9 cellular contexts compared by ENCODE assay signal in the genomic region with DNA sequence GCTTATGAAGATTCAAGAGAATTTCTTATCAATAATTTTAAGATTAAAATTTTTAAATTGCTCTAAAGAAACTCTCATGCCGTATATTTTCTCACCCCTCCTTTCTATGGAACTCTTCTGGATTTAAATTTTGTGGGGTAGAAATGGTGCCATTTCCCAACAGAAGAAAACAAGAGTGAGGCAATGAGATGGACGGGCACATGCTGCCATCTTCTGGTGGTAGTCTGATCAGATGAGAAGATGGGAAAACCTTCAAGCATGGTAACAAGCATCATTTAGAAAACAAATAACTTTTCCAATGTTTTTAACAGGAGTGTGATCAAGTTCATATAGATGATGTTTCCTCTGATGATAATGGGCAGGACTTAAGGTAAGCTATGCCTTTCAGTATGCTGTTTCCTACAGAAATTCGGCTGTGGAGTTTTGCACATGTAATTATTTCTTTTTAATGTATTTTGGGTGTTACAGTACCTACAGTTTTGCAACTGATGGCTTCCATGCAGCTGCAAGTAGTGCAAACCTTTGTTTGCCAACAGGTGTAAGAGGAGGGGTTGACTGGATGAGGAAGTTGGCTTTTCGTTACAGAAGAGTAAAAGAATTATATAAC.
DNase-seq lines count a peak whose midpoint lies in the region; ATAC-seq and TF ChIP-seq lines count a peak whose summit lies in the region.
"Had no signal": no experiment of that assay in that cellular context is flagged by ENCODE, and none has a peak within 500 bp of the region (broad histone marks: within the 10 kb centered on the region; RNA-seq: fewer than 3 reads in every experiment).

No MANE protein-coding gene starts in this region.

- TF ChIP-seq CTCF in Panc1 (IDR thresholded peaks at IDR 0.05) (peak; percentile 70), colonic mucosa (IDR thresholded peaks at IDR 0.05) (peak; percentile 21), lung (IDR thresholded peaks at IDR 0.05; ENCODE audit: control extremely low read depth, extremely low read depth) (peak; percentile 45), thoracic aorta (IDR thresholded peaks at IDR 0.05) (peak; percentile 59)

- in situ Hi-C loops in Panc1 (cut with HindIII; ENCODE audit: low pct_unique_long_range_greater_than_20kb, low sequenced_read_pairs) = no loop called here

- H3K4me3 ChIP-seq in Panc1 (ENCODE audit: low read depth in 2 of 2, low read length in 2 of 2) (no peak overlapping the region), colonic mucosa (no peak overlapping the region), lung (no peak overlapping the region), thoracic aorta (no peak overlapping the region)

- POLR2A ChIA-PET in Panc1 (lab: Charles Lee) = no interaction called here

- no peaks in the 10 kb centered on the region; the same call in 1 of the 2 replicates for H3K27me3 ChIP-seq in Panc1 (ENCODE audit: control insufficient read depth, insufficient read depth, low read length)
- no peaks in the 10 kb centered on the region for H3K27me3 ChIP-seq in colonic mucosa
- H3K27me3 ChIP-seq in lung (ENCODE audit: control insufficient read depth, insufficient read depth) = no peaks in the 10 kb centered on the region
- H3K27me3 ChIP-seq in thoracic aorta (replicated peaks; ENCODE audit: insufficient read depth) = no peaks in the 10 kb centered on the region

- H3K9me3 ChIP-seq in Panc1 (ENCODE audit: control insufficient read depth, insufficient read depth, low read depth, low read length) (no peaks in the 10 kb centered on the region), colonic mucosa (no peaks in the 10 kb centered on the region), lung (ENCODE audit: control insufficient read depth in 2 of 2, insufficient read depth in 1 of 2, low read length in 1 of 2) (no peaks in the 10 kb centered on the region), thoracic aorta (no peaks in the 10 kb centered on the region)

- no peak overlapping the region for H3K27ac ChIP-seq in Panc1 (ENCODE audit: low read length)
- H3K27ac ChIP-seq in colonic mucosa = no peak overlapping the region
- H3K27ac ChIP-seq in lung (ENCODE audit: low read depth in 1 of 2, low read length in 1 of 2) = no peak overlapping the region
- no peak overlapping the region for H3K27ac ChIP-seq in thoracic aorta

- WGBS in lung, 2 donors = 28 to 39% methylated on average over 4 of the region's 4 CpGs

- intact Hi-C loops in Panc1 (cut with micrococcal nuclease; ENCODE audit: unreplicated experiment) = loop anchor here (1.0 to 5.0 kb wide), 4 partner anchors 125 to 684 kb away; no protein-coding TSS in a partner anchor
- intact Hi-C loops in colonic mucosa (cut with DNase I) = loop anchor here (5.0 to 10.0 kb wide), 3 partner anchors 325 to 688 kb away; no protein-coding TSS in a partner anchor

- no peak overlapping the region for H3K9ac ChIP-seq in colonic mucosa (ENCODE audit: low read depth in 2 of 2, low read length in 2 of 2)

- peak; percentile 53 for DNase-seq in ELR (ENCODE audit: low read depth)
- DNase-seq in Panc1 (ENCODE audit: low read depth, low spot score) = peak; percentile 33
- DNase-seq in colonic mucosa = peak; percentile 33
- DNase-seq in lung (ENCODE audit: low spot score) = no peak
- no peak for DNase-seq in thoracic aorta (ENCODE audit: low spot score)
- no peak for DNase-seq in NCI-H128 (lab: John Stamatoyannopoulos, UW; ENCODE audit: unreplicated experiment)
- DNase-seq in GM19238 (ENCODE audit: insufficient read length, low spot score) = no peak
- DNase-seq: activated B cell treated with CpG ODN at 0.5 μM for 24 hours had no signal

- no peaks in the 10 kb centered on the region for H3K4me1 ChIP-seq in Panc1 (ENCODE audit: control insufficient read depth, insufficient read depth, low read length)
- no peaks in the 10 kb centered on the region for H3K4me1 ChIP-seq in colonic mucosa
- H3K4me1 ChIP-seq in lung (ENCODE audit: control insufficient read depth in 2 of 2, insufficient read depth in 2 of 2, low read length in 2 of 2) = no peaks in the 10 kb centered on the region
- no peaks in the 10 kb centered on the region for H3K4me1 ChIP-seq in thoracic aorta (ENCODE audit: control insufficient read depth in 1 of 2, low read depth in 2 of 2)

- CTCF ChIA-PET in Panc1 (lab: Charles Lee) = no interaction called here

- BruUV-seq in Panc1 (replicated peaks; lab: Mats Ljungman, UMichigan) = no TSS peak

- no peaks in the 10 kb centered on the region for H3K36me3 ChIP-seq in Panc1 (ENCODE audit: control insufficient read depth, insufficient read depth, low read length)
- no peaks in the 10 kb centered on the region for H3K36me3 ChIP-seq in colonic mucosa
- no peaks in the 10 kb centered on the region for H3K36me3 ChIP-seq in lung (ENCODE audit: control insufficient read depth in 2 of 2, insufficient read depth in 2 of 2, low read length in 2 of 2)
- no peaks in the 10 kb centered on the region for H3K36me3 ChIP-seq in thoracic aorta

- ATAC-seq in HG02981 (IDR thresholded peaks at IDR 0.05; ENCODE audit: unreplicated experiment) (peak; percentile 53), Panc1 (peak; percentile 83), lung (ENCODE audit: insufficient read depth, low FRiP score) (no peak), thoracic aorta (ENCODE audit: insufficient number of reproducible peaks, low FRiP score, low read depth) (no peak)

Comparison
In these comparisons a context has a peak if more than half of its experiments do, and no peak if none do; other contexts are left out.
1. DNase-seq: peak in ELR (single experiment), Panc1 (single experiment) and colonic mucosa (single experiment); none in lung (single experiment), thoracic aorta (single experiment), NCI-H128 (single experiment) and GM19238 (single experiment).
2. ATAC-seq: peak in HG02981 (single experiment) and Panc1 (single experiment); none in lung (single experiment) and thoracic aorta (single experiment).
3. Peak in every context shown above with its lines, with median percentiles within 50 percentile points of each other: CTCF ChIP-seq.